8 cellular contexts compared by ENCODE assay signal in genomic region chr2:36403675-36404230, GRCh38. TPM values are rescaled to one million over a fixed set of nuclear protein-coding genes. Genes with fewer than 3 reads are reported as not detected.
DNase-seq lines count a peak whose midpoint lies in the region; ATAC-seq and TF ChIP-seq lines count a peak whose summit lies in the region.

No MANE protein-coding gene starts in this region.

- no peak overlapping the region for H2AFZ ChIP-seq in ACC112 (ENCODE audit: low read length, unreplicated experiment)

- H3K27me3 ChIP-seq in ACC112 (ENCODE audit: insufficient read depth, low read length) (no peaks in the 10 kb centered on the region), brain microvascular endothelial cell (replicated peaks) (no peaks in the 10 kb centered on the region), thoracic aorta (replicated peaks; ENCODE audit: insufficient read depth) (no peaks in the 10 kb centered on the region), HAP-1 (ENCODE audit: low read depth) (no peaks in the 10 kb centered on the region)

- peak; percentile 47 for ATAC-seq in GM19043 (IDR thresholded peaks at IDR 0.05; ENCODE audit: low read depth, unreplicated experiment)
- peak; percentile 51 for ATAC-seq in HG03575 (IDR thresholded peaks at IDR 0.05; ENCODE audit: extremely low read depth, insufficient number of reproducible peaks, low FRiP score, unreplicated experiment)
- peak; percentile 51 for ATAC-seq in thoracic aorta (ENCODE audit: insufficient number of reproducible peaks, low FRiP score, low read depth)

- in situ Hi-C loops in brain microvascular endothelial cell (cut with HindIII; ENCODE audit: low pct_ligation_motif_present, low sequenced_read_pairs) (no loop called here), HAP-1 (cut with MboI; ENCODE audit: low sequenced_read_pairs) (no loop called here)

- peak overlapping the region; percentile 96 for H3K27ac ChIP-seq in ACC112 (ENCODE audit: low read depth, low read length)
- peak overlapping the region; percentile 86 for H3K27ac ChIP-seq in brain microvascular endothelial cell
- H3K27ac ChIP-seq in thoracic aorta = peak overlapping the region; percentile 28 to 42

- H3K79me2 ChIP-seq in ACC112 (ENCODE audit: control insufficient read depth, insufficient read depth, low read length, unreplicated experiment) = peaks cover 93% of the 10 kb centered on the region

- H3K4me1 ChIP-seq in ACC112 (ENCODE audit: control insufficient read depth, insufficient read depth, low read length, unreplicated experiment) = peaks cover 82% of the 10 kb centered on the region
- peaks cover 50 to 76% of the 10 kb centered on the region in 2 donors for H3K4me1 ChIP-seq in thoracic aorta (ENCODE audit: control insufficient read depth in 1 of 2, low read depth in 2 of 2)
- H3K4me1 ChIP-seq in HAP-1 = peaks cover 6% of the 10 kb centered on the region

- H3K36me3 ChIP-seq in ACC112 (ENCODE audit: insufficient read depth, low read length) = peaks cover 6% of the 10 kb centered on the region
- no peaks in the 10 kb centered on the region for H3K36me3 ChIP-seq in brain microvascular endothelial cell (replicated peaks)
- no peaks in the 10 kb centered on the region for H3K36me3 ChIP-seq in thoracic aorta
- H3K36me3 ChIP-seq in HAP-1 (replicated peaks) = no peaks in the 10 kb centered on the region

- peak overlapping the region; percentile 18; the same call in 1 of the 2 replicates for H3K4me3 ChIP-seq in ACC112 (ENCODE audit: low read depth, low read length)
- no peak overlapping the region for H3K4me3 ChIP-seq in brain microvascular endothelial cell (ENCODE audit: low read depth, low read length)
- H3K4me3 ChIP-seq in thoracic aorta = no peak overlapping the region
- H3K4me3 ChIP-seq in HAP-1 = no peak overlapping the region

- peak; percentile 91 for DNase-seq in brain microvascular endothelial cell
- DNase-seq in thoracic aorta (ENCODE audit: low spot score) = no peak
- no peak for DNase-seq in NCI-H146 (lab: John Stamatoyannopoulos, UW)
- DNase-seq in HAP-1 (ENCODE audit: low spot score in 2 of 2) = no peak
- DNase-seq in NCI-H345 (lab: John Stamatoyannopoulos, UW) = no peak

- TF ChIP-seq CTCF in brain microvascular endothelial cell (IDR thresholded peaks at IDR 0.05; ENCODE audit: low read depth, low read length, missing control alignments) = no peak
- no peak for TF ChIP-seq CTCF in thoracic aorta (IDR thresholded peaks at IDR 0.05)

- H3K9me3 ChIP-seq in thoracic aorta = no peaks in the 10 kb centered on the region
- no peaks in the 10 kb centered on the region for H3K9me3 ChIP-seq in HAP-1

RNA-seq across cellular contexts. Expression of gene CRIM1, which starts 48.2 kb away (rescaled TPM):
- total RNA-seq in thoracic aorta = 100 to 1,000 TPM; 217 to 465 TPM

Comparison
In these comparisons a context has a peak if more than half of its experiments do, and no peak if none do; other contexts are left out.
1. H3K27ac ChIP-seq: peak in every context shown above with its lines; median percentile 96 in ACC112; 86 in brain microvascular endothelial cell; 35 in thoracic aorta.